In genomic region chr3:46024131-46024530, GRCh38 we compare ENCODE assay signal across 1 cellular context.
TF ChIP-seq lines count a peak whose summit lies in the region.

No MANE protein-coding gene starts in this region.

TF ChIP-seq in K562, 482 proteins besides CTCF, POLR2A, EP300 and RAD21:
- TF ChIP-seq ZC3H11A (IDR thresholded peaks at IDR 0.05; ENCODE audit: low read depth, low read length), result no peak
- no peak for TF ChIP-seq RFX7 (CRISPR knock-in tag; IDR thresholded peaks at IDR 0.05)
- no peak for TF ChIP-seq CEBPG (CRISPR knock-in tag; IDR thresholded peaks at IDR 0.05)
- TF ChIP-seq CEBPG (tag; conservative IDR thresholded peaks at IDR 0.05 in 1 of 2, IDR thresholded peaks at IDR 0.05 in 1 of 2), result peak in 1 of 2 experiments; percentile 20; a peak in 1 of 4 replicates
- no peak for TF ChIP-seq ZNF184 (CRISPR knock-in tag; IDR thresholded peaks at IDR 0.05)
